ENCODE assay signal across 18 cellular contexts in genomic region chr2:2840681-2841300, GRCh38.
"Had no signal": no experiment of that assay in that cellular context is flagged by ENCODE, and none has a peak within 500 bp of the region (broad histone marks: within the 10 kb centered on the region; RNA-seq: fewer than 3 reads in every experiment).

No MANE protein-coding gene starts in this region.

- H3K4me1 Mint-ChIP-seq: activated CD4-positive, alpha-beta T cell treated with anti-CD3 and anti-CD28 coated beads, Interleukin-2, amount 10 ng/mL, durations not matched to agents 7 days and 5 days; endodermal cell; stimulated activated naive B cell treated with anti-CD40 and anti-IgM and Interleukin-4, amounts not matched to agents 10 μg/mL and 1 μg/mL and 100 μg/mL, for 72 hours had no signal

- H3K9me3 Mint-ChIP-seq: activated CD4-positive, alpha-beta T cell treated with anti-CD3 and anti-CD28 coated beads, Interleukin-2, amount 10 ng/mL, durations not matched to agents 7 days and 5 days; dendritic cell treated with granulocyte-macrophage colony-stimulating factor and Interleukin-4, amounts not matched to agents 40 ng/mL and 50 ng/mL, for 4 days; neural progenitor cell; type B pancreatic cell had no signal

- H3K27me3 ChIP-seq: gastrocnemius medialis, heart right ventricle, neural progenitor cell, SJCRH30 had no signal

- H2AFZ ChIP-seq: neural progenitor cell, parathyroid adenoma had no signal

- H3K27ac ChIP-seq: heart right ventricle, lower lobe of right lung, neural progenitor cell, parathyroid adenoma, SJCRH30 had no signal

- H3K4me3 Mint-ChIP-seq: activated CD4-positive, alpha-beta T cell treated with anti-CD3 and anti-CD28 coated beads, Interleukin-2, amount 10 ng/mL, durations not matched to agents 7 days and 5 days; activated naive CD8-positive, alpha-beta T cell; dendritic cell treated with granulocyte-macrophage colony-stimulating factor and Interleukin-4, amounts not matched to agents 40 ng/mL and 50 ng/mL, for 4 days; endodermal cell; neural progenitor cell; stimulated activated naive B cell treated with anti-CD40 and anti-IgM and Interleukin-4, amounts not matched to agents 10 μg/mL and 1 μg/mL and 100 μg/mL, for 72 hours; type B pancreatic cell had no signal

- H3K36me3 ChIP-seq: gastrocnemius medialis, heart right ventricle, lower lobe of right lung, neural progenitor cell, SJCRH30 had no signal

- H3K4me3 ChIP-seq: gastrocnemius medialis, heart right ventricle, lower lobe of right lung, neural progenitor cell, SJCRH30 had no signal

- ATAC-seq: lower lobe of right lung; stimulated activated naive B cell treated with anti-CD40 and anti-IgM and Interleukin-4, amounts not matched to agents 10 μg/mL and 1 μg/mL and 100 μg/mL, for 72 hours had no signal

- H3K4me2 ChIP-seq: neural progenitor cell had no signal

- H3K4me1 ChIP-seq: lower lobe of right lung, neural progenitor cell, SJCRH30 had no signal

- DNase-seq: activated CD4-positive, alpha-beta T cell treated with anti-CD3 and anti-CD28 coated beads, Interleukin-2, amount 10 ng/mL, durations not matched to agents 7 days and 5 days; activated CD4-positive, CD25-positive, alpha-beta regulatory T cell; activated gamma-delta T cell treated with Interleukin-2 at 50 U/mL for 16 hours; amniotic stem cell; central memory CD4-positive, alpha-beta T cell; heart right ventricle; left cardiac atrium; lower lobe of right lung; SJCRH30; stimulated activated CD4-positive, alpha-beta T cell treated with anti-CD3 and anti-CD28 coated beads, Interleukin-12 subunit alpha, Interleukin-12 subunit beta, amount 100 ng/mL, for 4 hours; stimulated activated naive B cell treated with anti-CD40 and anti-IgM and Interleukin-4, amounts not matched to agents 10 μg/mL and 1 μg/mL and 100 μg/mL, for 72 hours had no signal

- H3K27me3 Mint-ChIP-seq: activated CD4-positive, alpha-beta T cell treated with anti-CD3 and anti-CD28 coated beads, Interleukin-2, amount 10 ng/mL, durations not matched to agents 7 days and 5 days; activated naive CD8-positive, alpha-beta T cell; dendritic cell treated with granulocyte-macrophage colony-stimulating factor and Interleukin-4, amounts not matched to agents 40 ng/mL and 50 ng/mL, for 4 days had no signal

- H3K9ac ChIP-seq: neural progenitor cell, parathyroid adenoma had no signal

- H3K36me3 Mint-ChIP-seq: activated naive CD8-positive, alpha-beta T cell; neural progenitor cell; stimulated activated naive B cell treated with anti-CD40 and anti-IgM and Interleukin-4, amounts not matched to agents 10 μg/mL and 1 μg/mL and 100 μg/mL, for 72 hours; type B pancreatic cell had no signal

- H3K27ac Mint-ChIP-seq: activated CD4-positive, alpha-beta T cell treated with anti-CD3 and anti-CD28 coated beads, Interleukin-2, amount 10 ng/mL, durations not matched to agents 7 days and 5 days; activated naive CD8-positive, alpha-beta T cell; dendritic cell treated with granulocyte-macrophage colony-stimulating factor and Interleukin-4, amounts not matched to agents 40 ng/mL and 50 ng/mL, for 4 days; endodermal cell; neural progenitor cell; stimulated activated naive B cell treated with anti-CD40 and anti-IgM and Interleukin-4, amounts not matched to agents 10 μg/mL and 1 μg/mL and 100 μg/mL, for 72 hours; type B pancreatic cell had no signal

- H3K9me3 ChIP-seq: gastrocnemius medialis, heart right ventricle, lower lobe of right lung, SJCRH30 had no signal
